In genomic region chr12:118094039-118094438, GRCh38 we compare ENCODE assay signal across 35 cellular contexts.
"Had no signal": no experiment of that assay in that cellular context is flagged by ENCODE, and none has a peak within 500 bp of the region (broad histone marks: within the 10 kb centered on the region; RNA-seq: fewer than 3 reads in every experiment).

No MANE protein-coding gene starts in this region.

- H3K4me3 Mint-ChIP-seq: activated B cell treated with CpG ODN at 0.5 μM for 24 hours; activated CD4-positive, alpha-beta memory T cell treated with anti-CD3 and anti-CD28 coated beads, Interleukin-2, amount 10 ng/mL, durations not matched to agents 7 days and 5 days; activated CD4-positive, alpha-beta T cell treated with anti-CD3 and anti-CD28 coated beads for 36 hours; activated CD4-positive, alpha-beta T cell treated with anti-CD3 and anti-CD28 coated beads, Interleukin-2, amount 10 ng/mL, durations not matched to agents 7 days and 5 days; activated CD8-positive, alpha-beta memory T cell treated with anti-CD3 and anti-CD28 coated beads, Interleukin-2, amount 10 ng/mL, durations not matched to agents 7 days and 5 days; activated CD8-positive, alpha-beta T cell treated with anti-CD3 and anti-CD28 coated beads, Interleukin-2, amount 10 ng/mL, durations not matched to agents 7 days and 5 days; activated naive CD4-positive, alpha-beta T cell treated with anti-CD3 and anti-CD28 coated beads for 36 hours; activated naive CD8-positive, alpha-beta T cell treated with anti-CD3 and anti-CD28 coated beads for 36 hours; activated T-cell treated with anti-CD3 and anti-CD28 coated beads, Interleukin-2, amount 50 U/mL, for 24 hours; T-helper 1 cell treated with Interleukin-12 subunit alpha and Interleukin-12 subunit beta and Interleukin-4 antibody, amounts not matched to agents 30 μg/mL and 1 μg/mL, for 36 hours; T-helper 2 cell treated with Interferon-gamma antibody and Interleukin-4, amounts not matched to agents 5 μg/mL and 100 μg/mL, for 36 hours had no signal

- ATAC-seq: activated CD4-positive, alpha-beta T cell treated with anti-CD3 and anti-CD28 coated beads for 36 hours; activated CD8-positive, alpha-beta memory T cell treated with anti-CD3 and anti-CD28 coated beads, Interleukin-2, amount 10 ng/mL, durations not matched to agents 7 days and 5 days; activated CD8-positive, alpha-beta T cell treated with anti-CD3 and anti-CD28 coated beads, Interleukin-2, amount 10 ng/mL, durations not matched to agents 7 days and 5 days; activated naive CD4-positive, alpha-beta T cell treated with anti-CD3 and anti-CD28 coated beads, Interleukin-2, amount 50 U/mL, for 72 hours; body of pancreas had no signal

- H3K27me3 Mint-ChIP-seq: activated CD4-positive, alpha-beta memory T cell treated with anti-CD3 and anti-CD28 coated beads, Interleukin-2, amount 10 ng/mL, durations not matched to agents 7 days and 5 days; activated CD4-positive, alpha-beta T cell treated with anti-CD3 and anti-CD28 coated beads for 36 hours; activated CD4-positive, alpha-beta T cell treated with anti-CD3 and anti-CD28 coated beads, Interleukin-2, amount 10 ng/mL, durations not matched to agents 7 days and 5 days; activated CD8-positive, alpha-beta memory T cell treated with anti-CD3 and anti-CD28 coated beads, Interleukin-2, amount 10 ng/mL, durations not matched to agents 7 days and 5 days; activated naive CD8-positive, alpha-beta T cell treated with anti-CD3 and anti-CD28 coated beads for 36 hours; activated T-cell treated with anti-CD3 and anti-CD28 coated beads, Interleukin-2, amount 50 U/mL, for 24 hours had no signal

- H3K9me3 Mint-ChIP-seq: activated B cell treated with CpG ODN at 0.5 μM for 24 hours; activated CD4-positive, alpha-beta memory T cell treated with anti-CD3 and anti-CD28 coated beads, Interleukin-2, amount 10 ng/mL, durations not matched to agents 7 days and 5 days; activated CD4-positive, alpha-beta T cell treated with anti-CD3 and anti-CD28 coated beads, Interleukin-2, amount 10 ng/mL, durations not matched to agents 7 days and 5 days; activated naive CD4-positive, alpha-beta T cell treated with anti-CD3 and anti-CD28 coated beads for 36 hours; activated naive CD4-positive, alpha-beta T cell treated with anti-CD3 and anti-CD28 coated beads, Interleukin-2, amount 50 U/mL, for 72 hours; activated naive CD8-positive, alpha-beta T cell treated with anti-CD3 and anti-CD28 coated beads for 36 hours; activated T-cell treated with anti-CD3 and anti-CD28 coated beads, Interleukin-2, amount 50 U/mL, for 24 hours; activated T-helper 2 cell treated with anti-CD3 and anti-CD28 coated beads, Interferon-gamma antibody, Interleukin-2, Interleukin-4, amounts not matched to agents 10 μg/mL and 5 μg/mL and 100 μg/mL, durations not matched to agents 14 hours and 24 hours and 36 hours; T-helper 1 cell treated with Interleukin-12 subunit alpha and Interleukin-12 subunit beta and Interleukin-4 antibody, amounts not matched to agents 30 μg/mL and 1 μg/mL, for 36 hours; T-helper 2 cell treated with Interferon-gamma antibody and Interleukin-4, amounts not matched to agents 5 μg/mL and 100 μg/mL, for 36 hours had no signal

- H3K27me3 ChIP-seq: adrenal gland, body of pancreas, brain microvascular endothelial cell, breast epithelium had no signal

- H3K27ac ChIP-seq: adrenal gland, body of pancreas, brain microvascular endothelial cell, breast epithelium, VCaP had no signal

- DNase-seq: activated B cell treated with CpG ODN at 0.5 μM for 24 hours; activated CD4-positive, alpha-beta memory T cell treated with anti-CD3 and anti-CD28 coated beads, Interleukin-2, amount 10 ng/mL, durations not matched to agents 7 days and 5 days; activated CD4-positive, alpha-beta T cell treated with anti-CD3 and anti-CD28 coated beads for 1 hour; activated CD4-positive, alpha-beta T cell treated with anti-CD3 and anti-CD28 coated beads for 36 hours; activated CD4-positive, alpha-beta T cell treated with anti-CD3 and anti-CD28 coated beads for 48 hours; activated CD4-positive, alpha-beta T cell treated with anti-CD3 and anti-CD28 coated beads, Interleukin-2, amount 10 ng/mL, durations not matched to agents 7 days and 5 days; activated CD4-positive, alpha-beta T cell treated with anti-CD3 and anti-CD28 coated beads, Interleukin-2, amount 50 U/mL, for 48 hours; activated CD8-positive, alpha-beta memory T cell treated with anti-CD3 and anti-CD28 coated beads for 24 hours; activated CD8-positive, alpha-beta memory T cell treated with anti-CD3 and anti-CD28 coated beads, Interleukin-2, amount 10 ng/mL, durations not matched to agents 7 days and 5 days; activated CD8-positive, alpha-beta memory T cell treated with anti-CD3 and anti-CD28 coated beads, Interleukin-2, amount 50 U/mL, for 48 hours; activated CD8-positive, alpha-beta T cell treated with anti-CD3 and anti-CD28 coated beads, Interleukin-2, amount 10 ng/mL, durations not matched to agents 7 days and 5 days; activated effector memory CD4-positive, alpha-beta T cell treated with anti-CD3 and anti-CD28 coated beads, Interleukin-2, amount 50 U/mL, for 16 hours; activated gamma-delta T cell treated with Interleukin-2 at 50 U/mL for 16 hours; activated naive CD4-positive, alpha-beta T cell; activated naive CD4-positive, alpha-beta T cell treated with anti-CD3 and anti-CD28 coated beads for 36 hours; activated naive CD4-positive, alpha-beta T cell treated with anti-CD3 and anti-CD28 coated beads, Interleukin-2, amount 50 U/mL, for 16 hours; activated naive CD8-positive, alpha-beta T cell treated with anti-CD3 and anti-CD28 coated beads for 36 hours; activated T-cell treated with anti-CD3 and anti-CD28 coated beads, Interleukin-2, amount 50 U/mL, for 24 hours; activated T-cell treated with anti-CD3 and anti-CD28 coated beads, Interleukin-2, amount 50 U/mL, for 48 hours; adrenal gland; amniotic stem cell; aorta; body of pancreas; brain microvascular endothelial cell; central memory CD4-positive, alpha-beta T cell; SW 1271; T-helper 1 cell; T-helper 2 cell; T-helper 9 cell had no signal

- H3K9me3 ChIP-seq: adrenal gland, body of pancreas, breast epithelium had no signal

- H3K4me1 Mint-ChIP-seq: activated B cell treated with CpG ODN at 0.5 μM for 24 hours; activated CD4-positive, alpha-beta memory T cell treated with anti-CD3 and anti-CD28 coated beads, Interleukin-2, amount 10 ng/mL, durations not matched to agents 7 days and 5 days; activated CD4-positive, alpha-beta T cell treated with anti-CD3 and anti-CD28 coated beads for 36 hours; activated CD4-positive, alpha-beta T cell treated with anti-CD3 and anti-CD28 coated beads, Interleukin-2, amount 10 ng/mL, durations not matched to agents 7 days and 5 days; activated CD8-positive, alpha-beta memory T cell treated with anti-CD3 and anti-CD28 coated beads, Interleukin-2, amount 10 ng/mL, durations not matched to agents 7 days and 5 days; activated naive CD8-positive, alpha-beta T cell treated with anti-CD3 and anti-CD28 coated beads for 36 hours had no signal

- H3K36me3 Mint-ChIP-seq: activated CD8-positive, alpha-beta memory T cell treated with anti-CD3 and anti-CD28 coated beads, Interleukin-2, amount 10 ng/mL, durations not matched to agents 7 days and 5 days; activated naive CD4-positive, alpha-beta T cell treated with anti-CD3 and anti-CD28 coated beads, Interleukin-2, amount 50 U/mL, for 72 hours; activated naive CD8-positive, alpha-beta T cell treated with anti-CD3 and anti-CD28 coated beads for 36 hours had no signal

- H3K4me3 ChIP-seq: adrenal gland, body of pancreas, breast epithelium had no signal

- H3K36me3 ChIP-seq: brain microvascular endothelial cell, breast epithelium had no signal

- H3K27ac Mint-ChIP-seq: activated B cell treated with CpG ODN at 0.5 μM for 24 hours; activated CD4-positive, alpha-beta memory T cell treated with anti-CD3 and anti-CD28 coated beads, Interleukin-2, amount 10 ng/mL, durations not matched to agents 7 days and 5 days; activated CD4-positive, alpha-beta T cell treated with anti-CD3 and anti-CD28 coated beads for 36 hours; activated CD4-positive, alpha-beta T cell treated with anti-CD3 and anti-CD28 coated beads, Interleukin-2, amount 10 ng/mL, durations not matched to agents 7 days and 5 days; activated CD8-positive, alpha-beta memory T cell treated with anti-CD3 and anti-CD28 coated beads, Interleukin-2, amount 10 ng/mL, durations not matched to agents 7 days and 5 days; activated CD8-positive, alpha-beta T cell treated with anti-CD3 and anti-CD28 coated beads, Interleukin-2, amount 10 ng/mL, durations not matched to agents 7 days and 5 days; activated naive CD4-positive, alpha-beta T cell treated with anti-CD3 and anti-CD28 coated beads for 36 hours; activated naive CD4-positive, alpha-beta T cell treated with anti-CD3 and anti-CD28 coated beads, Interleukin-2, amount 50 U/mL, for 72 hours; activated naive CD8-positive, alpha-beta T cell treated with anti-CD3 and anti-CD28 coated beads for 36 hours; activated T-cell treated with anti-CD3 and anti-CD28 coated beads, Interleukin-2, amount 50 U/mL, for 24 hours; activated T-helper 2 cell treated with anti-CD3 and anti-CD28 coated beads, Interferon-gamma antibody, Interleukin-2, Interleukin-4, amounts not matched to agents 10 μg/mL and 5 μg/mL and 100 μg/mL, durations not matched to agents 14 hours and 24 hours and 36 hours; T-helper 1 cell treated with Interleukin-12 subunit alpha and Interleukin-12 subunit beta and Interleukin-4 antibody, amounts not matched to agents 30 μg/mL and 1 μg/mL, for 36 hours; T-helper 2 cell treated with Interferon-gamma antibody and Interleukin-4, amounts not matched to agents 5 μg/mL and 100 μg/mL, for 36 hours had no signal

- H3K4me1 ChIP-seq: breast epithelium had no signal
